Comparison of ENCODE assay signal across 26 cellular contexts in genomic region chr1:25732821-25733220, GRCh38.
"Had no signal": no experiment of that assay in that cellular context is flagged by ENCODE, and none has a peak within 500 bp of the region (broad histone marks: within the 10 kb centered on the region; RNA-seq: fewer than 3 reads in every experiment).

No MANE protein-coding gene starts in this region.

- H3K4me3 Mint-ChIP-seq: activated CD8-positive, alpha-beta T cell treated with anti-CD3 and anti-CD28 coated beads, Interleukin-2, amount 10 ng/mL, durations not matched to agents 7 days and 5 days; brain; dendritic cell treated with granulocyte-macrophage colony-stimulating factor and Interleukin-4, amounts not matched to agents 40 ng/mL and 50 ng/mL, for 4 days; stimulated activated naive B cell treated with anti-CD40 and anti-IgM and Interleukin-4, amounts not matched to agents 10 μg/mL and 1 μg/mL and 100 μg/mL, for 72 hours; T-helper 2 cell treated with Interferon-gamma antibody and Interleukin-4, amounts not matched to agents 5 μg/mL and 100 μg/mL, for 36 hours; type B pancreatic cell had no signal

- H3K27ac ChIP-seq: foreskin keratinocyte, left lung, neutrophil, pancreas, right lobe of liver, testis, VCaP had no signal

- ATAC-seq: activated CD8-positive, alpha-beta T cell treated with anti-CD3 and anti-CD28 coated beads, Interleukin-2, amount 10 ng/mL, durations not matched to agents 7 days and 5 days; foreskin keratinocyte; left lung; naive thymus-derived CD8-positive, alpha-beta T cell; pancreas; right lobe of liver; SK-N-SH treated with all-trans-retinoic acid at 6 μM for 48 hours; stimulated activated naive B cell treated with anti-CD40 and anti-IgM and Interleukin-4, amounts not matched to agents 10 μg/mL and 1 μg/mL and 100 μg/mL, for 72 hours had no signal

- H3K9me3 ChIP-seq: left lung, neutrophil, pancreas, right lobe of liver, testis had no signal

- H3K27me3 ChIP-seq: left lung, neutrophil, pancreas, right lobe of liver, testis had no signal

- H3K9me3 Mint-ChIP-seq: activated T-helper 2 cell treated with anti-CD3 and anti-CD28 coated beads, Interferon-gamma antibody, Interleukin-2, Interleukin-4, amounts not matched to agents 10 μg/mL and 5 μg/mL and 100 μg/mL, durations not matched to agents 14 hours and 24 hours and 36 hours; dendritic cell treated with granulocyte-macrophage colony-stimulating factor and Interleukin-4, amounts not matched to agents 40 ng/mL and 50 ng/mL, for 4 days; naive thymus-derived CD8-positive, alpha-beta T cell; T-helper 2 cell treated with Interferon-gamma antibody and Interleukin-4, amounts not matched to agents 5 μg/mL and 100 μg/mL, for 36 hours; type B pancreatic cell had no signal

- H3K27ac Mint-ChIP-seq: activated CD8-positive, alpha-beta T cell treated with anti-CD3 and anti-CD28 coated beads, Interleukin-2, amount 10 ng/mL, durations not matched to agents 7 days and 5 days; activated T-helper 2 cell treated with anti-CD3 and anti-CD28 coated beads, Interferon-gamma antibody, Interleukin-2, Interleukin-4, amounts not matched to agents 10 μg/mL and 5 μg/mL and 100 μg/mL, durations not matched to agents 14 hours and 24 hours and 36 hours; dendritic cell treated with granulocyte-macrophage colony-stimulating factor and Interleukin-4, amounts not matched to agents 40 ng/mL and 50 ng/mL, for 4 days; stimulated activated naive B cell treated with anti-CD40 and anti-IgM and Interleukin-4, amounts not matched to agents 10 μg/mL and 1 μg/mL and 100 μg/mL, for 72 hours; T-helper 2 cell treated with Interferon-gamma antibody and Interleukin-4, amounts not matched to agents 5 μg/mL and 100 μg/mL, for 36 hours; type B pancreatic cell had no signal

- H3K4me1 ChIP-seq: foreskin keratinocyte had no signal

- H3K4me2 ChIP-seq: smooth muscle cell had no signal

- H3K27me3 Mint-ChIP-seq: brain; dendritic cell treated with granulocyte-macrophage colony-stimulating factor and Interleukin-4, amounts not matched to agents 40 ng/mL and 50 ng/mL, for 4 days had no signal

- H3K36me3 Mint-ChIP-seq: brain; stimulated activated naive B cell treated with anti-CD40 and anti-IgM and Interleukin-4, amounts not matched to agents 10 μg/mL and 1 μg/mL and 100 μg/mL, for 72 hours; type B pancreatic cell had no signal

- DNase-seq: activated CD4-positive, alpha-beta T cell treated with anti-CD3 and anti-CD28 coated beads, Interleukin-2, amount 50 U/mL, for 1 hour; activated CD4-positive, CD25-positive, alpha-beta regulatory T cell treated with anti-CD3 and anti-CD28 coated beads, Interleukin-2, amount 50 U/mL, for 72 hours; activated CD8-positive, alpha-beta T cell treated with anti-CD3 and anti-CD28 coated beads, Interleukin-2, amount 10 ng/mL, durations not matched to agents 7 days and 5 days; activated naive CD4-positive, alpha-beta T cell treated with anti-CD3 and anti-CD28 coated beads, Interleukin-2, amount 50 U/mL, for 16 hours; caudate nucleus; effector CD4-positive, alpha-beta T cell; erythroblast; foreskin keratinocyte; kidney; left lung; pancreas; right lobe of liver; stimulated activated CD4-positive, alpha-beta T cell treated with anti-CD3 and anti-CD28 coated beads, Interleukin-2, amount 100 ng/mL, for 48 hours; stimulated activated CD8-positive, alpha-beta memory T cell treated with anti-CD3 and anti-CD28 coated beads, Interleukin-4, amount 100 ng/mL, for 48 hours; stimulated activated naive B cell treated with anti-CD40 and anti-IgM and Interleukin-4, amounts not matched to agents 10 μg/mL and 1 μg/mL and 100 μg/mL, for 72 hours; testis had no signal

- H3K4me3 ChIP-seq: left lung, pancreas, right lobe of liver, smooth muscle cell, testis had no signal

- H3K36me3 ChIP-seq: left lung, neutrophil, pancreas, right lobe of liver had no signal
